In the genomic region with DNA sequence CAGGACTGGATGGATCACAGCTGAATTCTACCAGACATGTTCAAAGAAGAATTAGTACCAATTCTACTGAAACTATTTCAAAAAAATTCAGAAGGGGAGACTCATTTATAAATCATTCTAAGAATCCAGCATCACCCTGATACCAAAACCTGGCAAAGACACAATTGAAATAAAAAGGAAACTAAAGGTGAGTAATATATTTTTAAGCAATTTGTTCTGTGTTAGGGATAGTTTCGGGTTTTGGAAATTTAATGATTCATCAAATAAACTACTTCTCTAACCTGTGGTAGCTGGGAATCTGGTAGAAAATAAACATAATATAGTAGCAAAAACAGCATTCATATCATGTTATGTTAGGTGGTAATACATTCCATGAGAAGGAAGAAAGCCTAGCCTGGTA, we compare ENCODE assay signal across 30 cellular contexts.
A peak's percentile ranks its signal among the peaks of the same experiment; 100 is the strongest.
DNase-seq lines count a peak whose midpoint lies in the region; ATAC-seq and TF ChIP-seq lines count a peak whose summit lies in the region.
"Had no signal": no experiment of that assay in that cellular context is flagged by ENCODE, and none has a peak within 500 bp of the region (broad histone marks: within the 10 kb centered on the region; RNA-seq: fewer than 3 reads in every experiment).

No MANE protein-coding gene starts in this region.

- H3K4me3 ChIP-seq in brain microvascular endothelial cell (ENCODE audit: low read depth, low read length) = no peak overlapping the region
- H3K4me3 ChIP-seq in dorsolateral prefrontal cortex = no peak overlapping the region
- H3K4me3 ChIP-seq: adrenal gland, heart right ventricle, lung, prostate gland, SJCRH30, upper lobe of right lung had no signal

- H3K27me3 ChIP-seq in brain microvascular endothelial cell (replicated peaks) (no peaks in the 10 kb centered on the region), foreskin keratinocyte (no peaks in the 10 kb centered on the region), dorsolateral prefrontal cortex (no peaks in the 10 kb centered on the region)
- H3K27me3 ChIP-seq: adrenal gland, heart right ventricle, SJCRH30, upper lobe of right lung had no signal

- no peaks in the 10 kb centered on the region for H3K36me3 Mint-ChIP-seq in activated naive CD4-positive, alpha-beta T cell treated with anti-CD3 and anti-CD28 coated beads for 36 hours (ENCODE audit: low read depth)
- no peaks in the 10 kb centered on the region for H3K36me3 Mint-ChIP-seq in effector memory CD8-positive, alpha-beta T cell (ENCODE audit: insufficient read depth)
- H3K36me3 Mint-ChIP-seq: CD14-positive monocyte had no signal

- H3K27ac Mint-ChIP-seq in activated naive CD4-positive, alpha-beta T cell treated with anti-CD3 and anti-CD28 coated beads for 36 hours = no peak overlapping the region
- H3K27ac Mint-ChIP-seq in effector memory CD8-positive, alpha-beta T cell = no peak overlapping the region
- H3K27ac Mint-ChIP-seq: activated CD8-positive, alpha-beta T cell treated with anti-CD3 and anti-CD28 coated beads for 36 hours; activated T-helper 1 cell treated with anti-CD3 and anti-CD28 coated beads, Interleukin-12 subunit alpha, Interleukin-12 subunit beta, Interleukin-2, Interleukin-4 antibody, amounts not matched to agents 30 ng/mL and 10 ng/mL and 1 ng/mL, durations not matched to agents 14 hours and 24 hours and 36 hours; CD14-positive monocyte; naive thymus-derived CD8-positive, alpha-beta T cell; stimulated activated naive B cell treated with anti-CD40 and anti-IgM and Interleukin-4, amounts not matched to agents 10 μg/mL and 1 μg/mL and 100 μg/mL, for 72 hours had no signal

- ATAC-seq in foreskin keratinocyte (peak; percentile 94), left ventricle myocardium superior (no peak)
- no peak for ATAC-seq in effector memory CD8-positive, alpha-beta T cell (replicated peaks)
- ATAC-seq: activated CD8-positive, alpha-beta T cell treated with anti-CD3 and anti-CD28 coated beads for 36 hours; heart right ventricle; naive thymus-derived CD8-positive, alpha-beta T cell; stimulated activated naive B cell treated with anti-CD40 and anti-IgM and Interleukin-4, amounts not matched to agents 10 μg/mL and 1 μg/mL and 100 μg/mL, for 72 hours; upper lobe of right lung had no signal

- in situ Hi-C loops in brain microvascular endothelial cell (cut with HindIII; ENCODE audit: low pct_ligation_motif_present, low sequenced_read_pairs) = no loop called here

- peaks cover 16% of the 10 kb centered on the region for H3K9me3 Mint-ChIP-seq in activated naive CD4-positive, alpha-beta T cell treated with anti-CD3 and anti-CD28 coated beads for 36 hours
- peaks cover 7 to 13% of the 10 kb centered on the region in 2 donors for H3K9me3 Mint-ChIP-seq in effector memory CD8-positive, alpha-beta T cell
- H3K9me3 Mint-ChIP-seq: activated T-helper 1 cell treated with anti-CD3 and anti-CD28 coated beads, Interleukin-12 subunit alpha, Interleukin-12 subunit beta, Interleukin-2, Interleukin-4 antibody, amounts not matched to agents 30 ng/mL and 10 ng/mL and 1 ng/mL, durations not matched to agents 14 hours and 24 hours and 36 hours had no signal

- DNase-seq in A172 (ENCODE audit: low spot score) (peak; percentile 24), LHCN-M2 (ENCODE audit: low read depth) (peak; percentile 58), brain microvascular endothelial cell (no peak), foreskin keratinocyte (peak; percentile 74 to 91), dorsolateral prefrontal cortex (no peak), left ventricle myocardium superior (no peak)
- no peak for DNase-seq in activated naive CD4-positive, alpha-beta T cell treated with anti-CD3 and anti-CD28 coated beads for 36 hours
- no peak for DNase-seq in effector memory CD8-positive, alpha-beta T cell
- DNase-seq: 8988T; activated CD8-positive, alpha-beta memory T cell treated with anti-CD3 and anti-CD28 coated beads, Interleukin-2, amount 50 U/mL, for 48 hours; activated CD8-positive, alpha-beta T cell treated with anti-CD3 and anti-CD28 coated beads for 36 hours; activated naive CD4-positive, alpha-beta T cell treated with Interleukin-2 at 50 U/mL for 16 hours; adrenal gland; DMS79 treated with DMSO at 0.1 percent for 48 hours; effector CD8-positive, alpha-beta T cell; heart right ventricle; IMR-90; naive thymus-derived CD8-positive, alpha-beta T cell; NCI-H1092; NCI-H1694 treated with DMSO at 0.1 percent for 48 hours; NCI-H510A; SJCRH30; stimulated activated naive B cell treated with anti-CD40 and anti-IgM and Interleukin-4, amounts not matched to agents 10 μg/mL and 1 μg/mL and 100 μg/mL, for 72 hours; substantia nigra; SW 1271; upper lobe of right lung had no signal

- CTCF ChIA-PET in activated naive CD4-positive, alpha-beta T cell treated with anti-CD3 and anti-CD28 coated beads for 36 hours (lab: Charles Lee) = no interaction called here

- no peak overlapping the region for H3K4me3 Mint-ChIP-seq in activated naive CD4-positive, alpha-beta T cell treated with anti-CD3 and anti-CD28 coated beads for 36 hours
- H3K4me3 Mint-ChIP-seq in effector memory CD8-positive, alpha-beta T cell = no peak overlapping the region
- H3K4me3 Mint-ChIP-seq: activated CD8-positive, alpha-beta T cell treated with anti-CD3 and anti-CD28 coated beads for 36 hours; activated T-helper 1 cell treated with anti-CD3 and anti-CD28 coated beads, Interleukin-12 subunit alpha, Interleukin-12 subunit beta, Interleukin-2, Interleukin-4 antibody, amounts not matched to agents 30 ng/mL and 10 ng/mL and 1 ng/mL, durations not matched to agents 14 hours and 24 hours and 36 hours; CD14-positive monocyte; naive thymus-derived CD8-positive, alpha-beta T cell; stimulated activated naive B cell treated with anti-CD40 and anti-IgM and Interleukin-4, amounts not matched to agents 10 μg/mL and 1 μg/mL and 100 μg/mL, for 72 hours had no signal

- no peaks in the 10 kb centered on the region for H3K4me1 Mint-ChIP-seq in activated naive CD4-positive, alpha-beta T cell treated with anti-CD3 and anti-CD28 coated beads for 36 hours (ENCODE audit: low read depth)
- H3K4me1 Mint-ChIP-seq in effector memory CD8-positive, alpha-beta T cell (ENCODE audit: low read depth in 2 of 2) = no peaks in the 10 kb centered on the region
- H3K4me1 Mint-ChIP-seq: CD14-positive monocyte; naive thymus-derived CD8-positive, alpha-beta T cell; stimulated activated naive B cell treated with anti-CD40 and anti-IgM and Interleukin-4, amounts not matched to agents 10 μg/mL and 1 μg/mL and 100 μg/mL, for 72 hours had no signal

- peaks cover 15% of the 10 kb centered on the region for H3K4me1 ChIP-seq in foreskin keratinocyte
- H3K4me1 ChIP-seq: adrenal gland, heart right ventricle, prostate gland, SJCRH30, upper lobe of right lung had no signal

- no peaks in the 10 kb centered on the region for H3K36me3 ChIP-seq in brain microvascular endothelial cell (replicated peaks)
- H3K36me3 ChIP-seq: adrenal gland, heart right ventricle, prostate gland, SJCRH30, upper lobe of right lung had no signal

- intact Hi-C loops in activated naive CD4-positive, alpha-beta T cell treated with anti-CD3 and anti-CD28 coated beads for 36 hours (cut with micrococcal nuclease) = no loop called here
- intact Hi-C loops in dorsolateral prefrontal cortex (cut with DNase I) = no loop called here
- intact Hi-C loops in left ventricle myocardium superior (cut with micrococcal nuclease) = no loop called here

- H3K27me3 Mint-ChIP-seq in activated naive CD4-positive, alpha-beta T cell treated with anti-CD3 and anti-CD28 coated beads for 36 hours (ENCODE audit: low read depth) = peaks cover 4% of the 10 kb centered on the region
- no peaks in the 10 kb centered on the region for H3K27me3 Mint-ChIP-seq in effector memory CD8-positive, alpha-beta T cell
- H3K27me3 Mint-ChIP-seq: stimulated activated naive B cell treated with anti-CD40 and anti-IgM and Interleukin-4, amounts not matched to agents 10 μg/mL and 1 μg/mL and 100 μg/mL, for 72 hours had no signal

- H3K27ac ChIP-seq in brain microvascular endothelial cell = peak overlapping the region; percentile 7
- peak overlapping the region; percentile 93 for H3K27ac ChIP-seq in foreskin keratinocyte
- no peak overlapping the region for H3K27ac ChIP-seq in dorsolateral prefrontal cortex
- H3K27ac ChIP-seq: adrenal gland, heart right ventricle, prostate gland, SJCRH30, upper lobe of right lung had no signal

- TF ChIP-seq CTCF in brain microvascular endothelial cell (IDR thresholded peaks at IDR 0.05; ENCODE audit: low read depth, low read length, missing control alignments) (no peak), foreskin keratinocyte (conservative IDR thresholded peaks at IDR 0.05) (no peak), dorsolateral prefrontal cortex (IDR thresholded peaks at IDR 0.05 in 54 of 56, conservative IDR thresholded peaks at IDR 0.05 in 2 of 56; ENCODE audit: low read depth in 1 of 56, partially characterized antibody in 56 of 56) (no peak)

Comparison
In these comparisons a context has a peak if more than half of its experiments do, and no peak if none do; other contexts are left out.
1. DNase-seq: peak in A172 (single experiment), LHCN-M2 (single experiment) and foreskin keratinocyte (2 of 2); none in brain microvascular endothelial cell (single experiment), activated naive CD4-positive, alpha-beta T cell treated with anti-CD3 and anti-CD28 coated beads for 36 hours (single experiment), dorsolateral prefrontal cortex (0 of 10), effector memory CD8-positive, alpha-beta T cell (0 of 3) and left ventricle myocardium superior (single experiment).
2. H3K27ac ChIP-seq: peak in brain microvascular endothelial cell (single experiment) and foreskin keratinocyte (single experiment); none in dorsolateral prefrontal cortex (0 of 59).